8 cellular contexts compared by ENCODE assay signal in genomic region chr9:38067611-38067891, GRCh38. TPM values are rescaled to one million over a fixed set of nuclear protein-coding genes. Genes with fewer than 3 reads are reported as not detected.
DNase-seq lines count a peak whose midpoint lies in the region; ATAC-seq, FAIRE-seq and TF ChIP-seq lines count a peak whose summit lies in the region.

No MANE protein-coding gene starts in this region.

- no peak for TF ChIP-seq RAD21 in A549 (conservative IDR thresholded peaks at IDR 0.05 in 1 of 2, IDR thresholded peaks at IDR 0.05 in 1 of 2)

- intact Hi-C loops in vagina (cut with DNase I) = loop anchor here (5.0 kb wide), 3 partner anchors 45 to 155 kb away; no protein-coding TSS in a partner anchor

- 3% methylated on average over 15 of the region's 21 CpGs for WGBS in A549 (ENCODE audit: missing lambda C conversion rate)
- WGBS in mesodermal cell (ENCODE audit: insufficient coverage in 2 of 2), 2 experiments = 0 to 1% methylated on average over 14 to 21 of the region's 21 CpGs

- H3K27ac Mint-ChIP-seq in central memory CD8-positive, alpha-beta T cell (ENCODE audit: low read depth) = peak overlapping the region; percentile 26

- H3K4me3 ChIP-seq in A549 = peak overlapping the region; percentile 93
- H3K4me3 ChIP-seq in HUES48 (ENCODE audit: low read depth, low read length) = peak overlapping the region; percentile 74
- peak overlapping the region; percentile 72 for H3K4me3 ChIP-seq in mesodermal cell (ENCODE audit: extremely low read depth, insufficient read depth, low read length, poor library complexity, severe bottlenecking)
- H3K4me3 ChIP-seq in vagina = peak overlapping the region; percentile 91 to 94

- H3K4me1 Mint-ChIP-seq in central memory CD8-positive, alpha-beta T cell = peaks cover 24% of the 10 kb centered on the region

- H3K27ac ChIP-seq in A549 = peak overlapping the region; percentile 95 to 100
- H3K27ac ChIP-seq in HUES48 (ENCODE audit: low read depth, low read length) = no peak overlapping the region
- no peak overlapping the region for H3K27ac ChIP-seq in mesodermal cell (ENCODE audit: low read depth, low read length, severe bottlenecking)
- peak overlapping the region; percentile 87 for H3K27ac ChIP-seq in vagina

- peaks cover 51% of the 10 kb centered on the region for H3K4me1 ChIP-seq in A549
- peaks cover 32% of the 10 kb centered on the region for H3K4me1 ChIP-seq in HUES48 (ENCODE audit: control insufficient read depth, insufficient read depth, low read length)
- H3K4me1 ChIP-seq in mesodermal cell (ENCODE audit: control insufficient read depth, insufficient read depth, low read length, poor library complexity, severe bottlenecking) = peaks cover 48% of the 10 kb centered on the region
- H3K4me1 ChIP-seq in vagina = peaks cover 52% of the 10 kb centered on the region

- no peaks in the 10 kb centered on the region for H3K9me3 ChIP-seq in A549
- H3K9me3 ChIP-seq in HUES48 (ENCODE audit: control insufficient read depth, insufficient read depth, low read length) = no peaks in the 10 kb centered on the region
- no peaks in the 10 kb centered on the region for H3K9me3 ChIP-seq in mesodermal cell (ENCODE audit: control insufficient read depth, low read length)
- H3K9me3 ChIP-seq in vagina = no peaks in the 10 kb centered on the region

- H3K36me3 ChIP-seq in HUES48 (ENCODE audit: control insufficient read depth, insufficient read depth, low read length) (no peaks in the 10 kb centered on the region), mesodermal cell (ENCODE audit: control insufficient read depth, insufficient read depth, low read length) (peaks cover 24% of the 10 kb centered on the region), vagina (no peaks in the 10 kb centered on the region)

- ATAC-seq in A549 (peak in 1 of 2 experiments; percentile 21; a peak in 3 of 6 replicates), GM19452 (IDR thresholded peaks at IDR 0.05; ENCODE audit: unreplicated experiment) (no peak)
- no peak for ATAC-seq in central memory CD8-positive, alpha-beta T cell (replicated peaks; ENCODE audit: extremely low read depth, poor library complexity, severe bottlenecking)

- H3K9me3 Mint-ChIP-seq in central memory CD8-positive, alpha-beta T cell = no peaks in the 10 kb centered on the region

- FAIRE-seq in A549 (lab: Jason Lieb, UNC) (no peak), GM12892 (lab: Jason Lieb, UNC) (no peak)

- peaks cover 25% of the 10 kb centered on the region for H3K27me3 Mint-ChIP-seq in central memory CD8-positive, alpha-beta T cell

- TF ChIP-seq POLR2A in A549 (IDR thresholded peaks at IDR 0.05; ENCODE audit: low read length) = no peak
- TF ChIP-seq POLR2A in vagina (IDR thresholded peaks at IDR 0.05) = no peak
- TF ChIP-seq POLR2A in GM12892 (IDR thresholded peaks at IDR 0.05; ENCODE audit: low read depth, low read length) = no peak

- POLR2A ChIA-PET in A549 (lab: Yijun Ruan, JAX) = interaction anchor here (1.0 to 1.3 kb wide), 2 partner anchors 20 to 59 kb away, joined by 3 to 4 read pairs; no protein-coding TSS in a partner anchor

- peak overlapping the region; percentile 85 for H3K4me3 Mint-ChIP-seq in central memory CD8-positive, alpha-beta T cell

- no peak overlapping the region for H3K9ac ChIP-seq in HUES48 (ENCODE audit: low read depth, low read length)

- CTCF ChIA-PET in A549 (lab: Yijun Ruan, JAX) = interaction anchor here (0.7 to 6.9 kb wide), 20 partner anchors 12 to 296 kb away, joined by 3 to 52 read pairs (median 4); no protein-coding TSS in a partner anchor

- no peak for TF ChIP-seq CTCF in A549 (IDR thresholded peaks at IDR 0.05)
- no peak for TF ChIP-seq CTCF in vagina (IDR thresholded peaks at IDR 0.05)

- peaks cover 26% of the 10 kb centered on the region for H3K27me3 ChIP-seq in HUES48 (ENCODE audit: control insufficient read depth, insufficient read depth, low read length)
- H3K27me3 ChIP-seq in vagina = no peaks in the 10 kb centered on the region

- DNase-seq in A549 (ENCODE audit: low read depth in 1 of 2, low spot score in 1 of 2) (no peak), vagina (ENCODE audit: extremely low spot score in 2 of 2) (no peak), NOMO-1 treated with dmso at 0.1 percent for 144 hours (lab: John Stamatoyannopoulos, UW; ENCODE audit: unreplicated experiment) (no peak), GM12892 (ENCODE audit: insufficient read length) (no peak)
- no peak for DNase-seq in central memory CD8-positive, alpha-beta T cell (ENCODE audit: low spot score in 2 of 2)

- peak overlapping the region; percentile 97 for H3K4me2 ChIP-seq in A549

- H3K36me3 Mint-ChIP-seq in central memory CD8-positive, alpha-beta T cell (ENCODE audit: insufficient read depth) = peaks cover 9% of the 10 kb centered on the region

- TF ChIP-seq EP300 in A549 (IDR thresholded peaks at IDR 0.05) = no peak

TF ChIP-seq in A549, 52 proteins besides CTCF, POLR2A, EP300 and RAD21 (continues in another document):
- TF ChIP-seq CHD2 (IDR thresholded peaks at IDR 0.05; ENCODE audit: low read length, partially characterized antibody) (no peak), FOSB (CRISPR knock-in tag; IDR thresholded peaks at IDR 0.05) (no peak), HEYL (CRISPR knock-in tag; IDR thresholded peaks at IDR 0.05) (no peak), MAX (IDR thresholded peaks at IDR 0.05) (no peak; the same call in 1 of the 2 replicates), ESRRA (IDR thresholded peaks at IDR 0.05; ENCODE audit: borderline replicate concordance, low read length) (no peak), HOXB13 (CRISPR knock-in tag; IDR thresholded peaks at IDR 0.05; ENCODE audit: low read depth) (no peak), NFE2L2 (conservative IDR thresholded peaks at IDR 0.05; ENCODE audit: low read length) (no peak), TFCP2L1 (CRISPR knock-in tag; IDR thresholded peaks at IDR 0.05) (no peak), RNF2 (IDR thresholded peaks at IDR 0.05; ENCODE audit: borderline replicate concordance, low read depth) (no peak), TP53 (CRISPR knock-in tag; IDR thresholded peaks at IDR 0.05) (no peak), ZSCAN20 (CRISPR knock-in tag; IDR thresholded peaks at IDR 0.05) (no peak), CEBPB (IDR thresholded peaks at IDR 0.05) (no peak), ELK1 (IDR thresholded peaks at IDR 0.05; ENCODE audit: low read depth, low read length) (no peak), GATA3 (IDR thresholded peaks at IDR 0.05; ENCODE audit: borderline replicate concordance) (no peak)
- TF ChIP-seq, protein P1, sequence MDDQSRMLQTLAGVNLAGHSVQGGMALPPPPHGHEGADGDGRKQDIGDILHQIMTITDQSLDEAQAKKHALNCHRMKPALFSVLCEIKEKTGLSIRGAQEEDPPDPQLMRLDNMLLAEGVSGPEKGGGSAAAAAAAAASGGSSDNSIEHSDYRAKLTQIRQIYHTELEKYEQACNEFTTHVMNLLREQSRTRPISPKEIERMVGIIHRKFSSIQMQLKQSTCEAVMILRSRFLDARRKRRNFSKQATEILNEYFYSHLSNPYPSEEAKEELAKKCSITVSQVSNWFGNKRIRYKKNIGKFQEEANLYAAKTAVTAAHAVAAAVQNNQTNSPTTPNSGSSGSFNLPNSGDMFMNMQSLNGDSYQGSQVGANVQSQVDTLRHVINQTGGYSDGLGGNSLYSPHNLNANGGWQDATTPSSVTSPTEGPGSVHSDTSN (IDR thresholded peaks at IDR 0.05) = no peak
- TF ChIP-seq, protein P2, sequence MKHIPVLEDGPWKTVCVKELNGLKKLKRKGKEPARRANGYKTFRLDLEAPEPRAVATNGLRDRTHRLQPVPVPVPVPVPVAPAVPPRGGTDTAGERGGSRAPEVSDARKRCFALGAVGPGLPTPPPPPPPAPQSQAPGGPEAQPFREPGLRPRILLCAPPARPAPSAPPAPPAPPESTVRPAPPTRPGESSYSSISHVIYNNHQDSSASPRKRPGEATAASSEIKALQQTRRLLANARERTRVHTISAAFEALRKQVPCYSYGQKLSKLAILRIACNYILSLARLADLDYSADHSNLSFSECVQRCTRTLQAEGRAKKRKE (CRISPR knock-in tag; IDR thresholded peaks at IDR 0.05; ENCODE audit: low read depth) = no peak
- TF ChIP-seq, protein P3, sequence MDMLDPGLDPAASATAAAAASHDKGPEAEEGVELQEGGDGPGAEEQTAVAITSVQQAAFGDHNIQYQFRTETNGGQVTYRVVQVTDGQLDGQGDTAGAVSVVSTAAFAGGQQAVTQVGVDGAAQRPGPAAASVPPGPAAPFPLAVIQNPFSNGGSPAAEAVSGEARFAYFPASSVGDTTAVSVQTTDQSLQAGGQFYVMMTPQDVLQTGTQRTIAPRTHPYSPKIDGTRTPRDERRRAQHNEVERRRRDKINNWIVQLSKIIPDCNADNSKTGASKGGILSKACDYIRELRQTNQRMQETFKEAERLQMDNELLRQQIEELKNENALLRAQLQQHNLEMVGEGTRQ (IDR thresholded peaks at IDR 0.05) = no peak

RNA-seq across cellular contexts. Expression of gene SHB, which starts 1.5 kb away (rescaled TPM):
- polyA plus RNA-seq in A549 (2011; rRNA removed) (15.4 and 16.4 TPM in 2 replicates), A549 (2017; fragmentation: RNase III; extraction: RNeasy Plus Mini Kit Qiagen cat#74134 plus additional on column Dnase treatment) (21.6 to 22.4 TPM (median 22.0 TPM) in 3 replicates)
- 20.9 and 25.8 TPM in 2 replicates for polyA plus RNA-seq in A549 (2012; cell fraction: cytosol; rRNA removed)
- 18.9 and 20.7 TPM in 2 replicates for polyA plus RNA-seq in A549 (2012; cell fraction: nucleus; rRNA removed)
- 23.8 and 23.9 TPM in 2 replicates for polyA minus RNA-seq in A549 (2011; rRNA and poly(A)+ RNA removed)
- polyA plus RNA-seq in mesodermal cell (2013, experiment 1 of 2) = 16.0 TPM
- 15.2 TPM for polyA plus RNA-seq in mesodermal cell (2013, experiment 2 of 2)
- total RNA-seq in vagina = 20.9 TPM
- 1.0 TPM for polyA plus RNA-seq in GM12892 (2012; ENCODE audit: missing spikeins)

Comparison
In these comparisons a context has a peak if more than half of its experiments do, and no peak if none do; other contexts are left out.
1. H3K27ac ChIP-seq: peak in A549 (2 of 2) and vagina (single experiment); none in HUES48 (single experiment) and mesodermal cell (single experiment).
2. Peak in every context shown above with its lines, with median percentiles within 50 percentile points of each other: H3K4me3 ChIP-seq.